Comparison of ENCODE assay signal across 19 cellular contexts in the genomic region with DNA sequence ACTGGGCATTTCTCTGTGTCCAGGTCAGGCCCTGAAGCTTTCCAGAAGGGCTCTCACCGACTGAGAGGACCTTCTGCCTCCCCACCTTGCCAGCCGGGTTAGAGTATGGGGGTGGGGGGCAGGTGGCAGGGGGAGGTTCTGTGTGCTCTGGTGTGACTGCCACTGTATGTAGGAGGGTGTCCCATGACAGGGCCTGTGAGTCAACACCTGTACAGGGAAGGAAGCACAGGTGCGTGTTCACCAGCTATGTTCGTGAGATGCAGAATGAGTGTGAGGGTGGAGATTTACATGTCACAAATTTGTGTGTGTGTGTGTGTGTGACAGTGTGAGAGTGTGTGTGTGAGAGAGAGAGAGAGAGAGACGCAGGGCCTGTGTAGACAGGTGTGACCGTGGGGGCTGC. TPM values are rescaled to one million over a fixed set of nuclear protein-coding genes. Genes with fewer than 3 reads are reported as not detected.
A peak's percentile ranks its signal among the peaks of the same experiment; 100 is the strongest.
DNase-seq lines count a peak whose midpoint lies in the region; ATAC-seq and TF ChIP-seq lines count a peak whose summit lies in the region.
"Had no signal": no experiment of that assay in that cellular context is flagged by ENCODE, and none has a peak within 500 bp of the region (broad histone marks: within the 10 kb centered on the region; RNA-seq: fewer than 3 reads in every experiment).

No MANE protein-coding gene starts in this region.

- no peak for ATAC-seq in heart left ventricle
- ATAC-seq: activated naive CD8-positive, alpha-beta T cell treated with anti-CD3 and anti-CD28 coated beads, Interleukin-2, amount 50 U/mL, for 24 hours; stimulated activated effector memory CD8-positive, alpha-beta T cell treated with anti-CD3 and anti-CD28 coated beads, Interleukin-12 subunit alpha, Interleukin-12 subunit beta, amount 100 ng/mL, for 72 hours had no signal

- TF ChIP-seq EP300 in neural cell (conservative IDR thresholded peaks at IDR 0.05; ENCODE audit: poor library complexity, severe bottlenecking): no peak
- TF ChIP-seq EP300 in tibial nerve (IDR thresholded peaks at IDR 0.05): no peak

- peaks cover 96% of the 10 kb centered on the region for H3K79me2 ChIP-seq in neural cell (replicated peaks; ENCODE audit: insufficient read depth, low read length)
- no peaks in the 10 kb centered on the region for H3K79me2 ChIP-seq in MM.1S (ENCODE audit: low read length)

- H3K36me3 ChIP-seq in heart left ventricle (peaks cover 0 to 8% (median 0%) of the 10 kb centered on the region in 9 donors), neural cell (ENCODE audit: insufficient read depth, low read length) (no peaks in the 10 kb centered on the region), tibial nerve (peaks cover 0 to 6% (median 0%) of the 10 kb centered on the region in 3 donors), MM.1S (replicated peaks; ENCODE audit: insufficient read depth, low read length) (no peaks in the 10 kb centered on the region)

- 52 to 57% (median 55%) methylated on average over 6 of the region's 6 CpGs for WGBS in heart left ventricle, 4 donors
- 54 to 68% methylated on average over 6 of the region's 6 CpGs for WGBS in tibial nerve, 2 donors

- peak overlapping the region in 9 of 12 donors; percentile 3 to 99 (median 98) for H3K27ac ChIP-seq in heart left ventricle
- peak overlapping the region; percentile 75 for H3K27ac ChIP-seq in cingulate gyrus (ENCODE audit: low read depth, low read length)
- H3K27ac ChIP-seq in neural cell (ENCODE audit: low read length): no peak overlapping the region
- H3K27ac ChIP-seq in tibial nerve: peak overlapping the region in 3 of 4 donors; percentile 44 to 99 (median 98)
- H3K27ac ChIP-seq in MM.1S (ENCODE audit: low read length): no peak overlapping the region
- H3K27ac ChIP-seq: parathyroid adenoma, VCaP had no signal

- H3K4me3 ChIP-seq in heart left ventricle: no peak overlapping the region
- H3K4me3 ChIP-seq in neural cell (ENCODE audit: low read length): peak overlapping the region; percentile 97
- no peak overlapping the region for H3K4me3 ChIP-seq in tibial nerve
- H3K4me3 ChIP-seq in MM.1S (ENCODE audit: low read length): no peak overlapping the region

- H3F3A ChIP-seq in neural cell (ENCODE audit: insufficient read depth, low read length, poor library complexity, severe bottlenecking): no peaks in the 10 kb centered on the region
- no peaks in the 10 kb centered on the region for H3F3A ChIP-seq in MM.1S (ENCODE audit: insufficient read depth, low read length)

- H3K27me3 ChIP-seq in heart left ventricle (no peaks in the 10 kb centered on the region), neural cell (ENCODE audit: insufficient read depth, low read depth, low read length) (no peaks in the 10 kb centered on the region), tibial nerve (no peaks in the 10 kb centered on the region), MM.1S (replicated peaks; ENCODE audit: insufficient read depth, low read length) (no peaks in the 10 kb centered on the region)

- H3K9me2 ChIP-seq in neural cell (ENCODE audit: insufficient read depth, low read length): no peaks in the 10 kb centered on the region
- no peaks in the 10 kb centered on the region for H3K9me2 ChIP-seq in MM.1S (replicated peaks; ENCODE audit: insufficient read depth, low read length)

- no peak overlapping the region for H3K4me2 ChIP-seq in neural cell (ENCODE audit: low read length)
- no peak overlapping the region for H3K4me2 ChIP-seq in MM.1S (ENCODE audit: low read depth, low read length)

- no peak for TF ChIP-seq RAD21 in neural cell (conservative IDR thresholded peaks at IDR 0.05)

- no peak overlapping the region for H2AFZ ChIP-seq in neural cell (ENCODE audit: low read depth, low read length)
- no peak overlapping the region for H2AFZ ChIP-seq in MM.1S (ENCODE audit: low read length)
- H2AFZ ChIP-seq: parathyroid adenoma had no signal

- no peaks in the 10 kb centered on the region for H3K9me3 ChIP-seq in heart left ventricle
- H3K9me3 ChIP-seq in neural cell (ENCODE audit: low read length): no peaks in the 10 kb centered on the region
- H3K9me3 ChIP-seq in tibial nerve: no peaks in the 10 kb centered on the region
- H3K9me3 ChIP-seq in MM.1S (replicated peaks; ENCODE audit: insufficient read depth, low read length): no peaks in the 10 kb centered on the region

- peak in 1 of 5 donors; percentile 12 for DNase-seq in heart left ventricle
- DNase-seq in cardiac septum (ENCODE audit: low spot score): no peak
- no peak for DNase-seq in tibial nerve (ENCODE audit: low spot score in 2 of 2)
- DNase-seq in MM.1S: no peak
- DNase-seq in cerebellar nuclear complex (lab: John Stamatoyannopoulos, UW): no peak
- DNase-seq in activated naive CD4-positive, alpha-beta T cell (lab: John Stamatoyannopoulos, UW): no peak
- DNase-seq: activated naive CD8-positive, alpha-beta T cell treated with anti-CD3 and anti-CD28 coated beads, Interleukin-2, amount 50 U/mL, for 24 hours; CD4-positive, alpha-beta memory T cell; DMS79; effector memory CD4-positive, alpha-beta T cell; NCI-H1694; NCI-H345; NK-92 treated with Interleukin-12 subunit alpha and Interleukin-12 subunit beta, amount 100 ng/mL, for 24 hours had no signal

- H3K9ac ChIP-seq in neural cell (ENCODE audit: low read length) (peak overlapping the region; percentile 54), MM.1S (ENCODE audit: low read length) (no peak overlapping the region)
- H3K9ac ChIP-seq: parathyroid adenoma had no signal

- H4K20me1 ChIP-seq in neural cell (ENCODE audit: insufficient read depth) (peaks cover 74% of the 10 kb centered on the region), MM.1S (ENCODE audit: insufficient read depth, low read length) (no peaks in the 10 kb centered on the region)

- H3K4me1 ChIP-seq in heart left ventricle: peaks cover 15 to 100% (median 96%) of the 10 kb centered on the region in 12 donors
- peaks cover 6 to 100% (median 94%) of the 10 kb centered on the region in 4 donors for H3K4me1 ChIP-seq in tibial nerve
- no peaks in the 10 kb centered on the region for H3K4me1 ChIP-seq in MM.1S (ENCODE audit: low read length)
- H3K4me1 ChIP-seq: parathyroid adenoma had no signal

- TF ChIP-seq CTCF in heart left ventricle (IDR thresholded peaks at IDR 0.05): no peak
- TF ChIP-seq CTCF in neural cell (IDR thresholded peaks at IDR 0.05; ENCODE audit: poor library complexity, severe bottlenecking): no peak
- no peak for TF ChIP-seq CTCF in tibial nerve (IDR thresholded peaks at IDR 0.05)
- no peak for TF ChIP-seq CTCF in MM.1S (IDR thresholded peaks at IDR 0.05; ENCODE audit: low read length)

- no peak for TF ChIP-seq POLR2A in heart left ventricle (IDR thresholded peaks at IDR 0.05)
- TF ChIP-seq POLR2A in tibial nerve (IDR thresholded peaks at IDR 0.05): no peak

- intact Hi-C loops in heart left ventricle (cut with DNase I) (loop anchor here in 1 of 10 donors (5.0 kb wide), 1 partner anchor 35 kb away; no protein-coding TSS in a partner anchor), cardiac septum (cut with DNase I) (no loop called here)

TF ChIP-seq in neural cell, 6 proteins besides CTCF, POLR2A, EP300 and RAD21:
- TF ChIP-seq MXI1 (conservative IDR thresholded peaks at IDR 0.05; ENCODE audit: poor library complexity, severe bottlenecking): no peak
- TF ChIP-seq REST (IDR thresholded peaks at IDR 0.05; ENCODE audit: borderline replicate concordance): no peak
- TF ChIP-seq TAF1 (IDR thresholded peaks at IDR 0.05; ENCODE audit: low read depth): no peak
- TF ChIP-seq SMC3 (conservative IDR thresholded peaks at IDR 0.05; ENCODE audit: poor library complexity): no peak
- TF ChIP-seq POLR2AphosphoS5 (IDR thresholded peaks at IDR 0.05): no peak
- no peak for TF ChIP-seq EZH2 (IDR thresholded peaks at IDR 0.05; ENCODE audit: borderline replicate concordance, insufficient read depth, low read length, poor library complexity, severe bottlenecking)

RNA-seq across cellular contexts. Expression of gene AHDC1, which starts 6.9 kb away (rescaled TPM):
- total RNA-seq in heart left ventricle: 10 to 100 TPM; 29.2 to 50.2 (median 42.1) TPM
- polyA plus RNA-seq in heart left ventricle: 10 to 100 TPM; 25.8 to 48.4 TPM
- total RNA-seq in cardiac septum: 57.7 TPM
- 5.3 and 18.4 TPM in 2 replicates for polyA plus RNA-seq in neural cell
- polyA minus RNA-seq in neural cell: 28.0 and 30.7 TPM in 2 replicates
- total RNA-seq in tibial nerve: 10 to 100 TPM; 26.4 to 39.9 (median 34.6) TPM

RNA-seq across cellular contexts. Expression of gene FGR, which starts 37.9 kb away (rescaled TPM):
- total RNA-seq in heart left ventricle: 10 to 100 TPM in 3 of 9 donors, 1 to 10 TPM in 6; 1.1 to 25.9 (median 3.3) TPM
- 1 to 10 TPM; 2.8 to 7.2 TPM for polyA plus RNA-seq in heart left ventricle
- total RNA-seq in cardiac septum: 3.8 TPM
- polyA plus RNA-seq in neural cell: not detected in 2 replicates
- polyA minus RNA-seq in neural cell: not detected in 2 replicates
- total RNA-seq in tibial nerve: 10 to 100 TPM; 18.4 to 63.9 (median 22.6) TPM
- total RNA-seq: HT1080 had no signal

Comparison
In these comparisons a context has a peak if more than half of its experiments do, and no peak if none do; other contexts are left out.
1. H3K27ac ChIP-seq: peak in heart left ventricle (9 of 12), cingulate gyrus (single experiment) and tibial nerve (3 of 4); none in neural cell (single experiment) and MM.1S (single experiment).